In genomic region chr2:42092084-42092996, GRCh38 we compare ENCODE assay signal across 12 cellular contexts. TPM values are rescaled to one million over a fixed set of nuclear protein-coding genes. Genes with fewer than 3 reads are reported as not detected.
DNase-seq lines count a peak whose midpoint lies in the region; ATAC-seq, FAIRE-seq and TF ChIP-seq lines count a peak whose summit lies in the region.
"Had no signal": no experiment of that assay in that cellular context is flagged by ENCODE, and none has a peak within 500 bp of the region (broad histone marks: within the 10 kb centered on the region; RNA-seq: fewer than 3 reads in every experiment).

No MANE protein-coding gene starts in this region.

- CTCF ChIA-PET in H1 (lab: Charles Lee; ENCODE audit: partially characterized antibody), result interaction anchor here (0.7 to 25.9 kb wide), 19 partner anchors 10 to 286 kb away, joined by 3 to 890 read pairs (median 5); no protein-coding TSS in a partner anchor
- CTCF ChIA-PET in activated naive CD4-positive, alpha-beta T cell treated with anti-CD3 and anti-CD28 coated beads for 36 hours (lab: Charles Lee), result interaction anchor here (0.5 to 11.8 kb wide), 8 partner anchors 50 to 251 kb away, joined by 3 to 291 read pairs (median 4); no protein-coding TSS in a partner anchor

- no peak overlapping the region for H3K4me3 ChIP-seq in BLaER1 treated with 17β-estradiol and CSF1 and Interleukin-3, amounts not matched to agents 10 nM and 100 nM
- H3K4me3 ChIP-seq in H1 (ENCODE audit: extremely low read depth in 1 of 4, insufficient read depth in 2 of 4, low read depth in 3 of 4, low read length in 4 of 4), result no peak overlapping the region
- H3K4me3 ChIP-seq in mucosa of descending colon, result no peak overlapping the region
- H3K4me3 ChIP-seq in psoas muscle, result no peak overlapping the region
- H3K4me3 ChIP-seq: SJSA1 had no signal

- peak overlapping the region in 1 of 11 experiments; percentile 23; a peak in 2 of 22 replicates for H3K27ac ChIP-seq in BLaER1 treated with 17β-estradiol and CSF1 and Interleukin-3, amounts not matched to agents 10 nM and 100 nM
- H3K27ac ChIP-seq in H1 (ENCODE audit: low read depth, low read length) (no peak overlapping the region), psoas muscle (no peak overlapping the region)
- H3K27ac ChIP-seq: C4-2B, SJSA1 had no signal

- POLR2A ChIA-PET in H1 (lab: Charles Lee; ENCODE audit: partially characterized antibody), result interaction anchor here (1.0 to 1.4 kb wide), 2 partner anchors 67 to 136 kb away, joined by 3 read pairs; no protein-coding TSS in a partner anchor

- no peak for TF ChIP-seq POLR2A in H1 (IDR thresholded peaks at IDR 0.05; ENCODE audit: control extremely low read depth in 1 of 2, low read depth in 2 of 2, low read length in 2 of 2)

- H3K4me1 ChIP-seq in BLaER1 treated with 17β-estradiol and CSF1 and Interleukin-3, amounts not matched to agents 10 nM and 100 nM, result peaks cover 4 to 33% (median 15%) of the 10 kb centered on the region in 10 experiments; a peak in 17 of 20 replicates
- H3K4me1 ChIP-seq in H1 (replicated peaks in 1 of 4; ENCODE audit: control insufficient read depth in 3 of 4, insufficient read depth in 4 of 4, low read length in 3 of 4), result peaks cover 0 to 10% (median 3%) of the 10 kb centered on the region in 4 experiments; a peak in 4 of 7 replicates
- peaks cover 17% of the 10 kb centered on the region for H3K4me1 ChIP-seq in mucosa of descending colon (ENCODE audit: low read depth)
- no peaks in the 10 kb centered on the region for H3K4me1 ChIP-seq in psoas muscle

- peaks cover 3% of the 10 kb centered on the region for H3K4me1 Mint-ChIP-seq in activated naive CD4-positive, alpha-beta T cell treated with anti-CD3 and anti-CD28 coated beads for 36 hours (ENCODE audit: low read depth)

- peak overlapping the region in 6 of 11 experiments; percentile 7 to 69 (median 37); a peak in 10 of 22 replicates for H3K4me2 ChIP-seq in BLaER1 treated with 17β-estradiol and CSF1 and Interleukin-3, amounts not matched to agents 10 nM and 100 nM
- H3K4me2 ChIP-seq in H1 (ENCODE audit: insufficient read depth in 1 of 2, low read depth in 2 of 2, low read length in 2 of 2), result peak overlapping the region; percentile 17 to 26; a peak in 2 of 4 replicates

- H3K23me2 ChIP-seq in H1 (ENCODE audit: low read depth, low read length), result no peaks in the 10 kb centered on the region

- intact Hi-C loops in mucosa of descending colon (cut with DNase I, micrococcal nuclease) (loop anchor here (10.0 kb wide), 2 partner anchors 142 to 232 kb away; no protein-coding TSS in a partner anchor), psoas muscle (cut with DNase I) (loop anchor here in 1 of 2 donors (2.0 kb wide), 1 partner anchor 236 kb away; no protein-coding TSS in a partner anchor)
- intact Hi-C loops in activated naive CD4-positive, alpha-beta T cell treated with anti-CD3 and anti-CD28 coated beads for 36 hours (cut with micrococcal nuclease), result loop anchor here (5.0 kb wide), 1 partner anchor 570 kb away; no protein-coding TSS in a partner anchor

- H3K4ac ChIP-seq in H1 (replicated peaks; ENCODE audit: insufficient read length, low read depth, low read length), result peak overlapping the region; percentile 80

- peak overlapping the region; percentile 61 for H2BK120ac ChIP-seq in H1 (replicated peaks; ENCODE audit: low read depth, low read length)

- TF ChIP-seq RAD21 in H1 (IDR thresholded peaks at IDR 0.05 in 1 of 2, conservative IDR thresholded peaks at IDR 0.05 in 1 of 2; ENCODE audit: low read depth in 2 of 2, low read length in 2 of 2), result no peak

- TF ChIP-seq EP300 in H1 (IDR thresholded peaks at IDR 0.05; ENCODE audit: borderline replicate concordance in 1 of 2, low read depth in 2 of 2, low read length in 2 of 2), result no peak

- peak overlapping the region; percentile 43; the same call in 1 of the 2 replicates for H2BK12ac ChIP-seq in H1 (ENCODE audit: low read depth, low read length)

- DNase-seq in NCI-H69 (lab: John Stamatoyannopoulos, UW) (peak; percentile 71), H1 (ENCODE audit: low read depth in 1 of 2, low spot score in 2 of 2) (no peak), mucosa of descending colon (peak in 1 of 3 donors; percentile 59), urothelium cell line (ENCODE audit: low spot score) (no peak), psoas muscle (no peak)
- DNase-seq in activated naive CD4-positive, alpha-beta T cell treated with anti-CD3 and anti-CD28 coated beads for 36 hours, result no peak
- DNase-seq: NCI-H1417 treated with DMSO at 0.1 percent for 48 hours had no signal

- H3K18ac ChIP-seq in H1 (ENCODE audit: extremely low read depth, low read length), result no peak overlapping the region; the same call in 1 of the 2 replicates

- H2BK15ac ChIP-seq in H1 (ENCODE audit: low read length), result no peak overlapping the region

- ATAC-seq in mucosa of descending colon (peak; percentile 82), GM21528 (IDR thresholded peaks at IDR 0.05; ENCODE audit: low FRiP score, unreplicated experiment) (no peak), psoas muscle (no peak)

- H3K9me3 ChIP-seq in BLaER1 treated with 17β-estradiol and CSF1 and Interleukin-3, amounts not matched to agents 10 nM and 100 nM (replicated peaks in 1 of 11), result no peaks in the 10 kb centered on the region
- H3K9me3 ChIP-seq in H1 (ENCODE audit: insufficient read depth in 2 of 2, low read depth in 1 of 2, low read length in 1 of 2) (no peaks in the 10 kb centered on the region), mucosa of descending colon (no peaks in the 10 kb centered on the region), psoas muscle (no peaks in the 10 kb centered on the region)
- H3K9me3 ChIP-seq: SJSA1 had no signal

- no peak for TF ChIP-seq CTCF in H1 (IDR thresholded peaks at IDR 0.05; ENCODE audit: control extremely low read depth in 1 of 3, insufficient read depth in 1 of 3, low read depth in 1 of 3, low read length in 3 of 3)
- TF ChIP-seq CTCF in mucosa of descending colon (IDR thresholded peaks at IDR 0.05), result no peak
- TF ChIP-seq CTCF in psoas muscle (IDR thresholded peaks at IDR 0.05), result no peak

- H2AFZ ChIP-seq in H1 (ENCODE audit: low read length), result no peak overlapping the region

- H3K23ac ChIP-seq in H1 (ENCODE audit: insufficient read length), result no peak overlapping the region

- 0 out of 2 replicates have a peak overlapping the region, but pooled peaks have one; percentile 72 for H2BK20ac ChIP-seq in H1 (ENCODE audit: low read length)

- H3K27me3 Mint-ChIP-seq in activated naive CD4-positive, alpha-beta T cell treated with anti-CD3 and anti-CD28 coated beads for 36 hours (ENCODE audit: low read depth), result no peaks in the 10 kb centered on the region

- H2BK5ac ChIP-seq in H1 (ENCODE audit: low read depth, low read length), result no peak overlapping the region

- no peaks in the 10 kb centered on the region for H3K79me2 ChIP-seq in H1 (ENCODE audit: control insufficient read depth in 1 of 2, insufficient read depth in 2 of 2, low read length in 2 of 2)

- no peak overlapping the region for H4K5ac ChIP-seq in H1 (ENCODE audit: insufficient read length, low read depth, low read length)

- no peak overlapping the region; the same call in 1 of the 2 replicates for H2AK5ac ChIP-seq in H1 (ENCODE audit: low read depth, low read length)

- H3K36me3 Mint-ChIP-seq in activated naive CD4-positive, alpha-beta T cell treated with anti-CD3 and anti-CD28 coated beads for 36 hours (ENCODE audit: low read depth), result no peaks in the 10 kb centered on the region

- 61% methylated on average over 7 of the region's 7 CpGs; no CpG with 5 or more reads in 1 of the 2 experiments for WGBS in H1 (ENCODE audit: extremely low coverage in 1 of 2, insufficient coverage in 1 of 2, insufficient read length in 1 of 2, insufficient replicate concordance in 2 of 2, low coverage in 1 of 2, low lambda C conversion rate in 2 of 2, missing lambda C conversion rate in 1 of 2), 2 experiments
- 45 to 62% (median 50%) methylated on average over 7 of the region's 7 CpGs for WGBS in psoas muscle, 3 donors

- no peaks in the 10 kb centered on the region for H3K36me3 ChIP-seq in BLaER1 treated with 17β-estradiol and CSF1 and Interleukin-3, amounts not matched to agents 10 nM and 100 nM
- H3K36me3 ChIP-seq in H1 (ENCODE audit: control insufficient read depth in 2 of 4, insufficient read depth in 4 of 4, low read length in 3 of 4), result no peaks in the 10 kb centered on the region
- no peaks in the 10 kb centered on the region for H3K36me3 ChIP-seq in mucosa of descending colon (ENCODE audit: low read depth)
- H3K36me3 ChIP-seq in psoas muscle (ENCODE audit: insufficient read depth in 1 of 2, low read depth in 1 of 2), result no peaks in the 10 kb centered on the region
- H3K36me3 ChIP-seq: SJSA1 had no signal

- no peak overlapping the region for H3K14ac ChIP-seq in H1 (ENCODE audit: insufficient read length)

- no peaks in the 10 kb centered on the region for H4K20me1 ChIP-seq in BLaER1 treated with 17β-estradiol and CSF1 and Interleukin-3, amounts not matched to agents 10 nM and 100 nM
- H4K20me1 ChIP-seq in H1 (replicated peaks in 1 of 2; ENCODE audit: control insufficient read depth in 1 of 2, insufficient read depth in 2 of 2, low read length in 2 of 2), result peaks cover 0 to 2% of the 10 kb centered on the region in 2 experiments

- H3K27me3 ChIP-seq in BLaER1 treated with 17β-estradiol and CSF1 and Interleukin-3, amounts not matched to agents 10 nM and 100 nM, result no peaks in the 10 kb centered on the region
- peaks cover 0 to 5% (median 1%) of the 10 kb centered on the region in 4 experiments; a peak in 4 of 7 replicates for H3K27me3 ChIP-seq in H1 (replicated peaks in 1 of 4; ENCODE audit: control insufficient read depth in 3 of 4, extremely low read depth in 1 of 4, insufficient read depth in 3 of 4, low read length in 3 of 4)
- no peaks in the 10 kb centered on the region for H3K27me3 ChIP-seq in psoas muscle (ENCODE audit: insufficient read depth in 3 of 3, low read length in 2 of 3)
- H3K27me3 ChIP-seq: SJSA1 had no signal

- no peak overlapping the region for H3K27ac Mint-ChIP-seq in activated naive CD4-positive, alpha-beta T cell treated with anti-CD3 and anti-CD28 coated beads for 36 hours

- H4K8ac ChIP-seq in H1 (ENCODE audit: extremely low read depth, insufficient read depth, low read length), result no peak overlapping the region

- H3K56ac ChIP-seq in H1 (replicated peaks; ENCODE audit: insufficient read length, low read depth, low read length), result peak overlapping the region; percentile 17

- no peaks in the 10 kb centered on the region for H3K9me3 Mint-ChIP-seq in activated naive CD4-positive, alpha-beta T cell treated with anti-CD3 and anti-CD28 coated beads for 36 hours

- no peak overlapping the region; a peak in 1 of 22 replicates for H3K9ac ChIP-seq in BLaER1 treated with 17β-estradiol and CSF1 and Interleukin-3, amounts not matched to agents 10 nM and 100 nM
- no peak overlapping the region for H3K9ac ChIP-seq in H1 (replicated peaks in 1 of 4; ENCODE audit: extremely low read depth in 1 of 4, low read depth in 3 of 4, low read length in 3 of 4)

- H3K4me3 Mint-ChIP-seq in activated naive CD4-positive, alpha-beta T cell treated with anti-CD3 and anti-CD28 coated beads for 36 hours, result no peak overlapping the region

- no peak for FAIRE-seq in H1 (lab: Jason Lieb, UNC)
- no peak for FAIRE-seq in urothelium cell line (lab: Jason Lieb, UNC)
- FAIRE-seq: colon had no signal

- H3K79me1 ChIP-seq in H1 (ENCODE audit: low read depth, low read length), result no peaks in the 10 kb centered on the region

- no peak overlapping the region for H4K91ac ChIP-seq in H1 (replicated peaks; ENCODE audit: insufficient read length, low read length)

RNA-seq across cellular contexts. Expression of gene PKDCC, which starts 44.5 kb away (rescaled TPM):
- 48.0 and 49.9 TPM in 2 replicates for total RNA-seq in H1 (2021; fragmentation: NEBNext Ultra II Directional; extraction: Animal tissue kit (Norgen Biotek cat#: 25700))
- polyA plus RNA-seq in H1 (2011; rRNA removed), result 80.1 and 115 TPM in 2 replicates
- 148 TPM for polyA plus RNA-seq in H1 (2011; cell fraction: cytosol; rRNA removed)
- polyA plus RNA-seq in H1 (2011; cell fraction: nucleus; rRNA removed), result 347 TPM
- 37.2 to 63.9 TPM (median 58.3 TPM) in 4 replicates for polyA plus RNA-seq in H1 (2012, experiment 1 of 2)
- 59.7 TPM for polyA plus RNA-seq in H1 (2012, experiment 2 of 2)
- polyA plus RNA-seq in H1 (2013, experiment 1 of 2), result 8.0 TPM
- polyA plus RNA-seq in H1 (2013, experiment 2 of 2), result 7.8 TPM
- polyA minus RNA-seq in H1 (2011; rRNA and poly(A)+ RNA removed), result 84.3 and 179 TPM in 2 replicates
- polyA minus RNA-seq in H1 (2011; cell fraction: cytosol; rRNA and poly(A)+ RNA removed), result 55.0 TPM
- 79.6 TPM for polyA minus RNA-seq in H1 (2011; cell fraction: nucleus; rRNA and poly(A)+ RNA removed)
- total RNA-seq in mucosa of descending colon, result 10 to 100 TPM; 79.3 to 88.8 (median 80.7) TPM
- not detected for total RNA-seq in activated naive CD4-positive, alpha-beta T cell treated with anti-CD3 and anti-CD28 coated beads for 36 hours
- 100 to 1,000 TPM in 2 of 4 donors, 10 to 100 TPM in 2; 45.6 to 159 (median 111) TPM for total RNA-seq in psoas muscle
- polyA plus RNA-seq in psoas muscle, result 100 to 1,000 TPM in 2 of 3 donors, 10 to 100 TPM in 1; 76.1 to 209 (median 186) TPM

Comparison
In these comparisons a context has a peak if more than half of its experiments do, and no peak if none do; other contexts are left out.
1. RNA of gene PKDCC, which starts 44.5 kb away (total RNA-seq): 45.6 to 159 TPM in psoas muscle, 79.3 to 88.8 TPM in mucosa of descending colon and 48.0 to 49.9 TPM in H1; not detected in activated naive CD4-positive, alpha-beta T cell treated with anti-CD3 and anti-CD28 coated beads for 36 hours; every median in the first group is over 10 times any median in the second.